Comparison of ENCODE assay signal across 11 cellular contexts in the genomic region with DNA sequence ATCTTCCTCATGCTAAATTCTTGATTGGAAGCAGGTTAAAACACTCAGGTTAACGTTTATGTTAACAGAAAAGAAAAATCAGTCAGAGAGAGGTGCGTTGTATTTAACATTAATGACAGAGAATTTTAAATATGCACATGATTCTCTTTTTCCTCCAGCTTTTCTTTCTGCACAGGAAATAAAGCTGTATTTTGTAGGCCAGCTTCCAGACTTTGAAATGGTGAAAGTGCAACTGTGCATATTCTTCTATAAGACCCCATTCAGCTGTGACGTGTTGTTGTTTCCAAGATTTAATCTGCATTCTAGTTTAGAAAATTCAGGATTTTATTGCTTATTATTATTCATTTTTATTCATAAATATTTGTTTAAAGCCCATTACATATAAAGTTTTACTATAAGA. TPM values are rescaled to one million over a fixed set of nuclear protein-coding genes. Genes with fewer than 3 reads are reported as not detected.
DNase-seq lines count a peak whose midpoint lies in the region; ATAC-seq, FAIRE-seq and TF ChIP-seq lines count a peak whose summit lies in the region.
"Had no signal": no experiment of that assay in that cellular context is flagged by ENCODE, and none has a peak within 500 bp of the region (broad histone marks: within the 10 kb centered on the region; RNA-seq: fewer than 3 reads in every experiment).

No MANE protein-coding gene starts in this region.

- H3K36me3 Mint-ChIP-seq in MCF 10A (ENCODE audit: insufficient read depth, unreplicated experiment), result no peaks in the 10 kb centered on the region

- H3K4me3 ChIP-seq in breast epithelium, result no peak overlapping the region
- no peak overlapping the region for H3K4me3 ChIP-seq in SU-DHL-6 (ENCODE audit: insufficient read depth, low read length, poor library complexity, severe bottlenecking)
- no peak overlapping the region for H3K4me3 ChIP-seq in tibial nerve

- H3K27ac ChIP-seq in breast epithelium (peak overlapping the region; percentile 16 to 31), SU-DHL-6 (ENCODE audit: low read depth, low read length) (peak overlapping the region; percentile 41; the same call in 1 of the 2 replicates), tibial nerve (peak overlapping the region in 3 of 4 donors; percentile 48 to 61 (median 61))

- no TSS peak for BruUV-seq in MCF 10A (replicated peaks; lab: Mats Ljungman, UMichigan)

- H3K4me1 ChIP-seq in breast epithelium, result peaks cover 0 to 20% of the 10 kb centered on the region in 2 donors
- peaks cover 2 to 93% (median 78%) of the 10 kb centered on the region in 4 donors for H3K4me1 ChIP-seq in tibial nerve

- no peak for TF ChIP-seq CTCF in breast epithelium (IDR thresholded peaks at IDR 0.05)
- TF ChIP-seq CTCF in MCF 10A (IDR thresholded peaks at IDR 0.05; ENCODE audit: unreplicated experiment), result no peak
- no peak for TF ChIP-seq CTCF in SU-DHL-6 (IDR thresholded peaks at IDR 0.05; ENCODE audit: insufficient read depth, low read length, poor library complexity, severe bottlenecking)
- no peak for TF ChIP-seq CTCF in tibial nerve (IDR thresholded peaks at IDR 0.05)

- 21 to 26% methylated on average over 3 of the region's 3 CpGs for WGBS in tibial nerve, 2 donors

- peaks cover 78% of the 10 kb centered on the region for H3F3A ChIP-seq in SU-DHL-6 (ENCODE audit: insufficient read depth)

- no peaks in the 10 kb centered on the region for H3K27me3 Mint-ChIP-seq in MCF 10A (ENCODE audit: insufficient read depth, unreplicated experiment)

- peak; percentile 30 for FAIRE-seq in frontal cortex (lab: Jason Lieb, UNC)

- H3K36me3 ChIP-seq in breast epithelium, result no peaks in the 10 kb centered on the region
- H3K36me3 ChIP-seq in SU-DHL-6 (ENCODE audit: low read length), result no peaks in the 10 kb centered on the region
- H3K36me3 ChIP-seq in tibial nerve, result no peaks in the 10 kb centered on the region

- CTCF ChIA-PET in MCF 10A (lab: Yijun Ruan, JAX), result interaction anchor here (0.9 kb wide), 1 partner anchor 9 kb away, joined by 3 read pairs; no protein-coding TSS in a partner anchor

- peaks cover 39% of the 10 kb centered on the region for H3K4me1 Mint-ChIP-seq in MCF 10A (ENCODE audit: insufficient read depth, unreplicated experiment)

- POLR2A ChIA-PET in MCF 10A (lab: Yijun Ruan, JAX), result interaction anchor here (1.0 to 1.9 kb wide), 3 partner anchors 9 to 22 kb away, joined by 4 to 18 read pairs (median 4); partner anchors contain the start of gene MBNL1

- H3K9me3 ChIP-seq in breast epithelium (no peaks in the 10 kb centered on the region), SU-DHL-6 (ENCODE audit: insufficient read depth, low read length) (no peaks in the 10 kb centered on the region), tibial nerve (no peaks in the 10 kb centered on the region)

- peak overlapping the region; percentile 91 for H3K4me2 ChIP-seq in SU-DHL-6 (ENCODE audit: low read depth, low read length, poor library complexity, severe bottlenecking)

- ATAC-seq in GM18868 (IDR thresholded peaks at IDR 0.05; ENCODE audit: unreplicated experiment), result no peak

- peaks cover 100% of the 10 kb centered on the region for H3K79me2 ChIP-seq in SU-DHL-6 (ENCODE audit: insufficient read depth, low read length)

- no peak overlapping the region for H3K27ac Mint-ChIP-seq in MCF 10A (ENCODE audit: low read depth, unreplicated experiment)

- no peaks in the 10 kb centered on the region for H3K9me3 Mint-ChIP-seq in MCF 10A (ENCODE audit: unreplicated experiment)

- intact Hi-C loops in breast epithelium (cut with DNase I; ENCODE audit: low total_unique reads), result no loop called here
- intact Hi-C loops in MCF 10A (cut with micrococcal nuclease), result no loop called here
- intact Hi-C loops in posterior cingulate gyrus (cut with DNase I), result no loop called here

- H3K9me2 ChIP-seq in SU-DHL-6 (replicated peaks; ENCODE audit: insufficient read depth, low read length), result no peaks in the 10 kb centered on the region

- H4K20me1 ChIP-seq in SU-DHL-6 (ENCODE audit: low read depth, low read length), result peaks cover 92% of the 10 kb centered on the region

- no peak for DNase-seq in breast epithelium (ENCODE audit: low spot score in 2 of 2)
- no peak for DNase-seq in MCF 10A (ENCODE audit: unreplicated experiment)
- no peak for DNase-seq in frontal cortex (ENCODE audit: low spot score in 2 of 2)
- DNase-seq in tibial nerve (ENCODE audit: low spot score in 2 of 2), result no peak
- no peak for DNase-seq in OCI-M1 (lab: John Stamatoyannopoulos, UW)
- DNase-seq in posterior cingulate gyrus, result no peak
- DNase-seq: activated effector memory CD4-positive, alpha-beta T cell treated with Interleukin-2 at 50 U/mL for 16 hours; islet precursor cell; stimulated activated CD4-positive, alpha-beta T cell treated with anti-CD3 and anti-CD28 coated beads, Interleukin-12 subunit alpha, Interleukin-12 subunit beta, amount 100 ng/mL, for 4 hours had no signal

- H3K27me3 ChIP-seq in breast epithelium, result no peaks in the 10 kb centered on the region
- no peaks in the 10 kb centered on the region for H3K27me3 ChIP-seq in SU-DHL-6 (ENCODE audit: low read length)
- H3K27me3 ChIP-seq in tibial nerve, result no peaks in the 10 kb centered on the region

- peak overlapping the region; percentile 2; the same call in 1 of the 2 replicates for H3K9ac ChIP-seq in SU-DHL-6 (ENCODE audit: low read length)

- TF ChIP-seq POLR2A in breast epithelium (IDR thresholded peaks at IDR 0.05) (no peak), tibial nerve (IDR thresholded peaks at IDR 0.05) (no peak)

- no peak overlapping the region for H2AFZ ChIP-seq in SU-DHL-6 (ENCODE audit: low read depth, low read length, severe bottlenecking)

- no peak overlapping the region for H3K4me3 Mint-ChIP-seq in MCF 10A (ENCODE audit: unreplicated experiment)

- no peak for TF ChIP-seq EP300 in tibial nerve (IDR thresholded peaks at IDR 0.05)

RNA-seq across cellular contexts. Expression of gene MBNL1, which starts 11.8 kb away (rescaled TPM):
- total RNA-seq in breast epithelium (100 to 1,000 TPM; 314 to 702 (median 353) TPM), MCF 10A (2022) (114 and 139 TPM in 2 replicates), frontal cortex (44.0 TPM), tibial nerve (100 to 1,000 TPM; 353 to 653 (median 495) TPM)
